In genomic region chr19:2627855-2628254, GRCh38 we compare ENCODE assay signal across 9 cellular contexts.
DNase-seq lines count a peak whose midpoint lies in the region; ATAC-seq, FAIRE-seq and TF ChIP-seq lines count a peak whose summit lies in the region.
"Had no signal": no experiment of that assay in that cellular context is flagged by ENCODE, and none has a peak within 500 bp of the region (broad histone marks: within the 10 kb centered on the region; RNA-seq: fewer than 3 reads in every experiment).

No MANE protein-coding gene starts in this region.

- TF ChIP-seq EP300 in HepG2 (IDR thresholded peaks at IDR 0.05; ENCODE audit: low read depth in 2 of 2, low read length in 2 of 2): no peak
- no peak for TF ChIP-seq EP300 in HepG2 (CRISPR knock-in tag; IDR thresholded peaks at IDR 0.05; ENCODE audit: borderline replicate concordance)

- 45% methylated on average over 7 of the region's 7 CpGs for WGBS in HepG2 (ENCODE audit: low lambda C conversion rate)

- H3K9ac ChIP-seq in HepG2 (ENCODE audit: insufficient read depth, low read depth, low read length): no peak overlapping the region

- H3K27ac Mint-ChIP-seq in activated T-cell treated with anti-CD3 and anti-CD28 coated beads, Interleukin-2, amount 50 U/mL, for 72 hours: no peak overlapping the region
- peak overlapping the region; percentile 69 for H3K27ac Mint-ChIP-seq in activated T-helper 2 cell treated with anti-CD3 and anti-CD28 coated beads, Interferon-gamma antibody, Interleukin-2, Interleukin-4, amounts not matched to agents 10 μg/mL and 5 μg/mL and 100 μg/mL, durations not matched to agents 14 hours and 24 hours and 36 hours

- TF ChIP-seq CTCF in HepG2 (CRISPR knock-in tag; IDR thresholded peaks at IDR 0.05) (no peak), tibial artery (IDR thresholded peaks at IDR 0.05) (no peak)

- H3K4me1 ChIP-seq in HepG2 (ENCODE audit: insufficient read depth, low read length) (peaks cover 55% of the 10 kb centered on the region), tibial artery (peaks cover 0 to 35% (median 18%) of the 10 kb centered on the region in 4 donors)

- H3K27ac ChIP-seq in HepG2 (ENCODE audit: extremely low read length, insufficient read depth, low read length) (no peak overlapping the region), tibial artery (peak overlapping the region; percentile 70 to 89)

- TF ChIP-seq POLR2A in HepG2 (IDR thresholded peaks at IDR 0.05; ENCODE audit: insufficient read depth in 1 of 2, low read depth in 2 of 2, low read length in 2 of 2): no peak

- H3K4me3 ChIP-seq in HepG2 (replicated peaks in 1 of 3; ENCODE audit: insufficient read depth in 1 of 3, low read depth in 2 of 3, low read length in 3 of 3) (0 out of 6 replicates have a peak overlapping the region, but pooled peaks of 1 of the 3 experiments have one; percentile 0), tibial artery (no peak overlapping the region)

- no peaks in the 10 kb centered on the region for H3K36me3 ChIP-seq in HepG2 (replicated peaks in 1 of 2; ENCODE audit: control insufficient read depth in 1 of 2, insufficient read depth in 2 of 2, low read length in 2 of 2)
- no peaks in the 10 kb centered on the region for H3K36me3 ChIP-seq in tibial artery

- intact Hi-C loops in activated T-helper 2 cell treated with anti-CD3 and anti-CD28 coated beads, Interferon-gamma antibody, Interleukin-2, Interleukin-4, amounts not matched to agents 10 μg/mL and 5 μg/mL and 100 μg/mL, durations not matched to agents 14 hours and 24 hours and 36 hours (cut with micrococcal nuclease): loop anchor here (10.0 kb wide), 1 partner anchor 353 kb away; no protein-coding TSS in a partner anchor
- intact Hi-C loops in HepG2 (cut with micrococcal nuclease; ENCODE audit: unreplicated experiment) (no loop called here), tibial artery (cut with DNase I; ENCODE audit: low total_unique reads) (no loop called here)

- POLR2A ChIA-PET in HepG2 (lab: Yijun Ruan, JAX): interaction anchor here (1.0 to 2.0 kb wide), 2 partner anchors 14 to 152 kb away, joined by 4 to 6 read pairs; partner anchors contain the start of gene GADD45B

- peak; percentile 20 to 39 for ATAC-seq in activated T-cell treated with anti-CD3 and anti-CD28 coated beads, Interleukin-2, amount 50 U/mL, for 72 hours (replicated peaks in 1 of 2)
- ATAC-seq in HepG2: no peak
- no peak for ATAC-seq in HG02678 (IDR thresholded peaks at IDR 0.05; ENCODE audit: unreplicated experiment)
- ATAC-seq in GM19324 (IDR thresholded peaks at IDR 0.05; ENCODE audit: low FRiP score, unreplicated experiment): no peak
- no peak for ATAC-seq in GM21381 (IDR thresholded peaks at IDR 0.05; ENCODE audit: unreplicated experiment)

- TF ChIP-seq RAD21 in HepG2 (CRISPR knock-in tag; IDR thresholded peaks at IDR 0.05): no peak

- no peaks in the 10 kb centered on the region for H3K27me3 Mint-ChIP-seq in activated T-cell treated with anti-CD3 and anti-CD28 coated beads, Interleukin-2, amount 50 U/mL, for 72 hours (ENCODE audit: low read depth)
- H3K27me3 Mint-ChIP-seq in activated T-helper 2 cell treated with anti-CD3 and anti-CD28 coated beads, Interferon-gamma antibody, Interleukin-2, Interleukin-4, amounts not matched to agents 10 μg/mL and 5 μg/mL and 100 μg/mL, durations not matched to agents 14 hours and 24 hours and 36 hours (ENCODE audit: low read depth): no peaks in the 10 kb centered on the region

- FAIRE-seq in HepG2 (lab: Jason Lieb, UNC): no peak

- in situ Hi-C loops in HepG2 (cut with HindIII; ENCODE audit: extremely low pct_ligation_motif_present, low pct_unique_long_range_greater_than_20kb): no loop called here

- H3K4me3 Mint-ChIP-seq in activated T-cell treated with anti-CD3 and anti-CD28 coated beads, Interleukin-2, amount 50 U/mL, for 72 hours: no peak overlapping the region
- no peak overlapping the region for H3K4me3 Mint-ChIP-seq in activated T-helper 2 cell treated with anti-CD3 and anti-CD28 coated beads, Interferon-gamma antibody, Interleukin-2, Interleukin-4, amounts not matched to agents 10 μg/mL and 5 μg/mL and 100 μg/mL, durations not matched to agents 14 hours and 24 hours and 36 hours (ENCODE audit: low read depth)

- CTCF ChIA-PET in HepG2 (lab: Yijun Ruan, JAX; ENCODE audit: low intra/inter-chr PET ratio, low total read pairs): no interaction called here

- H3K9me3 Mint-ChIP-seq in activated T-cell treated with anti-CD3 and anti-CD28 coated beads, Interleukin-2, amount 50 U/mL, for 72 hours: peaks cover 3 to 13% of the 10 kb centered on the region in 2 donors
- peaks cover 18% of the 10 kb centered on the region for H3K9me3 Mint-ChIP-seq in activated T-helper 2 cell treated with anti-CD3 and anti-CD28 coated beads, Interferon-gamma antibody, Interleukin-2, Interleukin-4, amounts not matched to agents 10 μg/mL and 5 μg/mL and 100 μg/mL, durations not matched to agents 14 hours and 24 hours and 36 hours

- BruUV-seq in HepG2 (replicated peaks; lab: Mats Ljungman, UMichigan): no TSS peak

- peak overlapping the region; percentile 39 for H3K4me2 ChIP-seq in HepG2 (ENCODE audit: low read depth, low read length)

- no peaks in the 10 kb centered on the region for H4K20me1 ChIP-seq in HepG2 (ENCODE audit: insufficient read depth, low read length)

- H3K27me3 ChIP-seq in HepG2 (ENCODE audit: control insufficient read depth in 1 of 2, insufficient read depth in 2 of 2, low read length in 2 of 2): no peaks in the 10 kb centered on the region
- peaks cover 0 to 8% of the 10 kb centered on the region in 2 donors for H3K27me3 ChIP-seq in tibial artery

- DNase-seq in activated T-cell treated with anti-CD3 and anti-CD28 coated beads, Interleukin-2, amount 50 U/mL, for 72 hours: no peak
- no peak for DNase-seq in activated T-cell treated with anti-CD3 and anti-CD28 coated beads for 4 hours
- DNase-seq in activated T-helper 2 cell treated with anti-CD3 and anti-CD28 coated beads, Interferon-gamma antibody, Interleukin-2, Interleukin-4, amounts not matched to agents 10 μg/mL and 5 μg/mL and 100 μg/mL, durations not matched to agents 14 hours and 24 hours and 36 hours (ENCODE audit: low spot score): no peak
- no peak for DNase-seq in HepG2 (ENCODE audit: low spot score)
- DNase-seq in tibial artery: no peak
- DNase-seq: NK-92 treated with Interleukin-12 subunit alpha and Interleukin-12 subunit beta, amount 100 ng/mL, for 24 hours had no signal

- peaks cover 9 to 13% of the 10 kb centered on the region in 2 donors for H3K36me3 Mint-ChIP-seq in activated T-cell treated with anti-CD3 and anti-CD28 coated beads, Interleukin-2, amount 50 U/mL, for 72 hours (ENCODE audit: insufficient read depth in 2 of 2)
- peaks cover 3% of the 10 kb centered on the region for H3K36me3 Mint-ChIP-seq in activated T-helper 2 cell treated with anti-CD3 and anti-CD28 coated beads, Interferon-gamma antibody, Interleukin-2, Interleukin-4, amounts not matched to agents 10 μg/mL and 5 μg/mL and 100 μg/mL, durations not matched to agents 14 hours and 24 hours and 36 hours (ENCODE audit: low read depth)

- H3K4me1 Mint-ChIP-seq in activated T-cell treated with anti-CD3 and anti-CD28 coated beads, Interleukin-2, amount 50 U/mL, for 72 hours (ENCODE audit: low read depth): peaks cover 41% of the 10 kb centered on the region
- H3K4me1 Mint-ChIP-seq in activated T-helper 2 cell treated with anti-CD3 and anti-CD28 coated beads, Interferon-gamma antibody, Interleukin-2, Interleukin-4, amounts not matched to agents 10 μg/mL and 5 μg/mL and 100 μg/mL, durations not matched to agents 14 hours and 24 hours and 36 hours (ENCODE audit: low read depth): peaks cover 14% of the 10 kb centered on the region

- H2AFZ ChIP-seq in HepG2 (ENCODE audit: low read length): no peak overlapping the region

- no peaks in the 10 kb centered on the region for H3K79me2 ChIP-seq in HepG2 (ENCODE audit: insufficient read depth, low read length)

- H3K9me3 ChIP-seq in HepG2 (ENCODE audit: low read length): peaks cover 11% of the 10 kb centered on the region
- H3K9me3 ChIP-seq in tibial artery: peaks cover 0 to 6% (median 3%) of the 10 kb centered on the region in 3 donors

TF ChIP-seq in HepG2, 621 proteins besides CTCF, POLR2A, EP300 and RAD21 (continues in another document):
- TF ChIP-seq IKZF4 (CRISPR knock-in tag; IDR thresholded peaks at IDR 0.05; ENCODE audit: borderline replicate concordance, low read depth, not compliant biosample characterization) (no peak), ZNF414 (CRISPR knock-in tag; IDR thresholded peaks at IDR 0.05) (no peak), HOXA7 (CRISPR knock-in tag; IDR thresholded peaks at IDR 0.05) (no peak), ZNF709 (CRISPR knock-in tag; IDR thresholded peaks at IDR 0.05) (0 out of 2 replicates have a peak, but pooled peaks have one; percentile 36), ZMYM3 (CRISPR knock-in tag; IDR thresholded peaks at IDR 0.05) (peak; percentile 83), KDM1A (CRISPR knock-in tag; IDR thresholded peaks at IDR 0.05) (peak; percentile 92), HIC2 (CRISPR knock-in tag; IDR thresholded peaks at IDR 0.05; ENCODE audit: low read depth) (no peak)

Comparison
In these comparisons a context has a peak if more than half of its experiments do, and no peak if none do; other contexts are left out.
1. ATAC-seq: peak in activated T-cell treated with anti-CD3 and anti-CD28 coated beads, Interleukin-2, amount 50 U/mL, for 72 hours (2 of 2); none in HepG2 (single experiment), HG02678 (single experiment), GM19324 (single experiment) and GM21381 (single experiment).